1 cellular context compared by ENCODE assay signal in genomic region chr4:80301884-80302283, GRCh38.
TF ChIP-seq lines count a peak whose summit lies in the region.

No MANE protein-coding gene starts in this region.

TF ChIP-seq in K562, 482 proteins besides CTCF, POLR2A, EP300 and RAD21 (continued from another document):
- TF ChIP-seq ZNF146 (CRISPR knock-in tag; IDR thresholded peaks at IDR 0.05; ENCODE audit: unreplicated experiment), result peak; percentile 66
- TF ChIP-seq MAFF (IDR thresholded peaks at IDR 0.05; ENCODE audit: low read length), result no peak
